In genomic region chr17:51032850-51033249, GRCh38 we compare ENCODE assay signal across 20 cellular contexts.
"Had no signal": no experiment of that assay in that cellular context is flagged by ENCODE, and none has a peak within 500 bp of the region (broad histone marks: within the 10 kb centered on the region; RNA-seq: fewer than 3 reads in every experiment).

No MANE protein-coding gene starts in this region.

- DNase-seq: activated CD4-positive, alpha-beta T cell treated with anti-CD3 and anti-CD28 coated beads, Interleukin-2, amount 10 ng/mL, durations not matched to agents 7 days and 5 days; activated CD4-positive, CD25-positive, alpha-beta regulatory T cell treated with anti-CD3 and anti-CD28 coated beads, Interleukin-2, amount 50 U/mL, for 72 hours; activated CD8-positive, alpha-beta memory T cell treated with anti-CD3 and anti-CD28 coated beads, Interleukin-2, amount 10 ng/mL, durations not matched to agents 7 days and 5 days; activated CD8-positive, alpha-beta T cell treated with anti-CD3 and anti-CD28 coated beads for 36 hours; central memory CD4-positive, alpha-beta T cell; effector memory CD4-positive, alpha-beta T cell; gastrocnemius medialis; islet precursor cell; left cardiac atrium; pancreas; psoas muscle; stimulated activated CD4-positive, alpha-beta T cell treated with anti-CD3 and anti-CD28 coated beads, Interleukin-12 subunit alpha, Interleukin-12 subunit beta, amount 100 ng/mL, for 4 hours; substantia nigra; thyroid gland; WERI-Rb-1 had no signal

- H3K9me3 ChIP-seq: ascending aorta, gastrocnemius medialis, pancreas, psoas muscle, right atrium auricular region, thyroid gland had no signal

- H3K4me3 ChIP-seq: ascending aorta, gastrocnemius medialis, pancreas, psoas muscle, right atrium auricular region, thyroid gland had no signal

- H3K36me3 Mint-ChIP-seq: natural killer cell treated with Interleukin-12 subunit alpha and Interleukin-12 subunit beta and Interleukin-15 and Interleukin-18, amount 100 ng/mL, for 72 hours had no signal

- H3K36me3 ChIP-seq: thyroid gland had no signal

- H3K27me3 Mint-ChIP-seq: activated CD4-positive, alpha-beta T cell treated with anti-CD3 and anti-CD28 coated beads, Interleukin-2, amount 10 ng/mL, durations not matched to agents 7 days and 5 days; activated CD8-positive, alpha-beta memory T cell treated with anti-CD3 and anti-CD28 coated beads, Interleukin-2, amount 10 ng/mL, durations not matched to agents 7 days and 5 days; activated CD8-positive, alpha-beta T cell treated with anti-CD3 and anti-CD28 coated beads for 36 hours; natural killer cell treated with Interleukin-12 subunit alpha and Interleukin-12 subunit beta and Interleukin-15 and Interleukin-18, amount 100 ng/mL, for 72 hours; stimulated activated naive CD8-positive, alpha-beta T cell treated with anti-CD3 and anti-CD28 coated beads, Interleukin-15, Interleukin-2, amounts not matched to agents 100 ng/mL and 50 ng/mL, for 24 hours had no signal

- ATAC-seq: activated CD8-positive, alpha-beta memory T cell treated with anti-CD3 and anti-CD28 coated beads, Interleukin-2, amount 10 ng/mL, durations not matched to agents 7 days and 5 days; activated CD8-positive, alpha-beta T cell treated with anti-CD3 and anti-CD28 coated beads for 36 hours; activated naive CD4-positive, alpha-beta T cell treated with anti-CD3 and anti-CD28 coated beads, Interleukin-2, amount 50 U/mL, for 72 hours; gastrocnemius medialis; left cardiac atrium; natural killer cell treated with Interleukin-12 subunit alpha and Interleukin-12 subunit beta and Interleukin-15 and Interleukin-18, amount 100 ng/mL, for 72 hours; pancreas; psoas muscle had no signal

- H3K27me3 ChIP-seq: ascending aorta, gastrocnemius medialis, pancreas, right atrium auricular region, thyroid gland had no signal

- H3K4me3 Mint-ChIP-seq: activated CD4-positive, alpha-beta T cell treated with anti-CD3 and anti-CD28 coated beads, Interleukin-2, amount 10 ng/mL, durations not matched to agents 7 days and 5 days; activated CD8-positive, alpha-beta memory T cell treated with anti-CD3 and anti-CD28 coated beads, Interleukin-2, amount 10 ng/mL, durations not matched to agents 7 days and 5 days; activated CD8-positive, alpha-beta T cell treated with anti-CD3 and anti-CD28 coated beads for 36 hours; natural killer cell treated with Interleukin-12 subunit alpha and Interleukin-12 subunit beta and Interleukin-15 and Interleukin-18, amount 100 ng/mL, for 72 hours; stimulated activated naive CD8-positive, alpha-beta T cell treated with anti-CD3 and anti-CD28 coated beads, Interleukin-15, Interleukin-2, amounts not matched to agents 100 ng/mL and 50 ng/mL, for 24 hours had no signal

- H3K9me3 Mint-ChIP-seq: activated CD4-positive, alpha-beta T cell treated with anti-CD3 and anti-CD28 coated beads, Interleukin-2, amount 10 ng/mL, durations not matched to agents 7 days and 5 days; activated CD8-positive, alpha-beta T cell treated with anti-CD3 and anti-CD28 coated beads for 36 hours; activated naive CD4-positive, alpha-beta T cell treated with anti-CD3 and anti-CD28 coated beads, Interleukin-2, amount 50 U/mL, for 72 hours; natural killer cell treated with Interleukin-12 subunit alpha and Interleukin-12 subunit beta and Interleukin-15 and Interleukin-18, amount 100 ng/mL, for 72 hours; stimulated activated naive CD8-positive, alpha-beta T cell treated with anti-CD3 and anti-CD28 coated beads, Interleukin-15, Interleukin-2, amounts not matched to agents 100 ng/mL and 50 ng/mL, for 24 hours had no signal

- H3K27ac Mint-ChIP-seq: activated CD4-positive, alpha-beta T cell treated with anti-CD3 and anti-CD28 coated beads, Interleukin-2, amount 10 ng/mL, durations not matched to agents 7 days and 5 days; activated CD8-positive, alpha-beta memory T cell treated with anti-CD3 and anti-CD28 coated beads, Interleukin-2, amount 10 ng/mL, durations not matched to agents 7 days and 5 days; activated CD8-positive, alpha-beta T cell treated with anti-CD3 and anti-CD28 coated beads for 36 hours; activated naive CD4-positive, alpha-beta T cell treated with anti-CD3 and anti-CD28 coated beads, Interleukin-2, amount 50 U/mL, for 72 hours; stimulated activated naive CD8-positive, alpha-beta T cell treated with anti-CD3 and anti-CD28 coated beads, Interleukin-15, Interleukin-2, amounts not matched to agents 100 ng/mL and 50 ng/mL, for 24 hours had no signal

- H3K27ac ChIP-seq: ascending aorta, gastrocnemius medialis, pancreas, psoas muscle, right atrium auricular region, thyroid gland, WERI-Rb-1 had no signal
